In the genomic region with DNA sequence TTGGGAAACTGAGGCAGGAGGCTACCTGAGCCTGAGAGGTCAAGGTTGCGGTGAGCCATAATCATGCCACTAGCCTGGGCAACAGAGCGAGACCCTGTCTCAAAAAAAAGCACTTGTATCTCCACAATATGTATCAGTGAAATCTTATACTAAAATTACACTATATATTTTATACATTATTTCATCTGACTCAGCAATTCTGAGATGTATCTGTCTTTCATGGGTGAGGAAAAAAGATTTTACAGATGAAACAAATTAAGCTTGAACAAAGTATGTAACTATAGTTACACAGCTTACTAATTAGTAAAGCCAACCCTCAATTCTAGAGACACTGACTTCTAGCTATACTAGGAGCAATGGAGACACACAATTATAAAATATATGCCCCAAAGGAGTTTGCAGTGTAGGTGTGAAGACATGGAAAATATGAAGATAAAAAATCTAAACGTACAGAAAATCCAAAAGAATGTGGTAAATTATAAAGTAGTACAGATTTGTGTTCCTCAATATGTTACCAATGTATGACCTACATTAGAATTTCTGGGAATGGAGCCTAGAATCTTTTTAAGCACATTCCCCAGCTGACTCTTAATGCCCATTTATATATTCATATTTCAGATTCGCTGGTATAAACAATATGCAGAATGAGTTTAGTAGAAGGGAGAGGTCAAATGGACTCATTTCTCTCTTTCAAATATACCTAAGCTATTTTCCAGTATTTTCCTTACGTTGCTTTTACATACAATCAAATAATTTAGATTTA, we compare ENCODE assay signal across 1 cellular context.
TF ChIP-seq lines count a peak whose summit lies in the region.

No MANE protein-coding gene starts in this region.

TF ChIP-seq in HepG2, 621 proteins besides CTCF, POLR2A, EP300 and RAD21 (continued from another document):
- TF ChIP-seq YEATS2 (CRISPR knock-in tag; IDR thresholded peaks at IDR 0.05; ENCODE audit: borderline replicate concordance) (no peak), MXI1 (IDR thresholded peaks at IDR 0.05; ENCODE audit: borderline replicate concordance, low read depth, low read length) (no peak), MIER2 (CRISPR knock-in tag; IDR thresholded peaks at IDR 0.05) (no peak), MAFK (conservative IDR thresholded peaks at IDR 0.05 in 1 of 2, IDR thresholded peaks at IDR 0.05 in 1 of 2; ENCODE audit: low read length in 2 of 2) (peak; percentile 1 to 57; a peak in 2 of 4 replicates), CREB1 (IDR thresholded peaks at IDR 0.05) (no peak), CREB1 (CRISPR knock-in tag; IDR thresholded peaks at IDR 0.05) (0 out of 2 replicates have a peak, but pooled peaks have one; percentile 23), CEBPB (IDR thresholded peaks at IDR 0.05; ENCODE audit: borderline replicate concordance, low read depth, low read length) (no peak), MEF2D (CRISPR knock-in tag; IDR thresholded peaks at IDR 0.05) (no peak), TARDBP (CRISPR knock-in tag; IDR thresholded peaks at IDR 0.05) (no peak), MIXL1 (CRISPR knock-in tag; IDR thresholded peaks at IDR 0.05) (no peak), ZNF496 (CRISPR knock-in tag; IDR thresholded peaks at IDR 0.05; ENCODE audit: insufficient replicate concordance) (no peak), KLF13 (CRISPR knock-in tag; IDR thresholded peaks at IDR 0.05) (no peak), TOPORS (CRISPR knock-in tag; IDR thresholded peaks at IDR 0.05) (no peak), MAFF (IDR thresholded peaks at IDR 0.05; ENCODE audit: low read depth, low read length) (peak; percentile 26; the same call in 1 of the 2 replicates), PRPF4 (IDR thresholded peaks at IDR 0.05; ENCODE audit: low read depth, low read length, poor library complexity, severe bottlenecking) (no peak), ZNF350 (CRISPR knock-in tag; IDR thresholded peaks at IDR 0.05; ENCODE audit: borderline replicate concordance, low read depth) (no peak)
- TF ChIP-seq, protein P1, sequence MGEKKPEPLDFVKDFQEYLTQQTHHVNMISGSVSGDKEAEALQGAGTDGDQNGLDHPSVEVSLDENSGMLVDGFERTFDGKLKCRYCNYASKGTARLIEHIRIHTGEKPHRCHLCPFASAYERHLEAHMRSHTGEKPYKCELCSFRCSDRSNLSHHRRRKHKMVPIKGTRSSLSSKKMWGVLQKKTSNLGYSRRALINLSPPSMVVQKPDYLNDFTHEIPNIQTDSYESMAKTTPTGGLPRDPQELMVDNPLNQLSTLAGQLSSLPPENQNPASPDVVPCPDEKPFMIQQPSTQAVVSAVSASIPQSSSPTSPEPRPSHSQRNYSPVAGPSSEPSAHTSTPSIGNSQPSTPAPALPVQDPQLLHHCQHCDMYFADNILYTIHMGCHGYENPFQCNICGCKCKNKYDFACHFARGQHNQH (CRISPR knock-in tag; IDR thresholded peaks at IDR 0.05) = no peak
- TF ChIP-seq, protein P2, sequence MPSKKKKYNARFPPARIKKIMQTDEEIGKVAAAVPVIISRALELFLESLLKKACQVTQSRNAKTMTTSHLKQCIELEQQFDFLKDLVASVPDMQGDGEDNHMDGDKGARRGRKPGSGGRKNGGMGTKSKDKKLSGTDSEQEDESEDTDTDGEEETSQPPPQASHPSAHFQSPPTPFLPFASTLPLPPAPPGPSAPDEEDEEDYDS (CRISPR knock-in tag; IDR thresholded peaks at IDR 0.05) = no peak
- TF ChIP-seq, protein P3, sequence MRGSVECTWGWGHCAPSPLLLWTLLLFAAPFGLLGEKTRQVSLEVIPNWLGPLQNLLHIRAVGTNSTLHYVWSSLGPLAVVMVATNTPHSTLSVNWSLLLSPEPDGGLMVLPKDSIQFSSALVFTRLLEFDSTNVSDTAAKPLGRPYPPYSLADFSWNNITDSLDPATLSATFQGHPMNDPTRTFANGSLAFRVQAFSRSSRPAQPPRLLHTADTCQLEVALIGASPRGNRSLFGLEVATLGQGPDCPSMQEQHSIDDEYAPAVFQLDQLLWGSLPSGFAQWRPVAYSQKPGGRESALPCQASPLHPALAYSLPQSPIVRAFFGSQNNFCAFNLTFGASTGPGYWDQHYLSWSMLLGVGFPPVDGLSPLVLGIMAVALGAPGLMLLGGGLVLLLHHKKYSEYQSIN (CRISPR knock-in tag; IDR thresholded peaks at IDR 0.05; ENCODE audit: borderline replicate concordance) = no peak
